ENCODE assay signal across 29 cellular contexts in the genomic region with DNA sequence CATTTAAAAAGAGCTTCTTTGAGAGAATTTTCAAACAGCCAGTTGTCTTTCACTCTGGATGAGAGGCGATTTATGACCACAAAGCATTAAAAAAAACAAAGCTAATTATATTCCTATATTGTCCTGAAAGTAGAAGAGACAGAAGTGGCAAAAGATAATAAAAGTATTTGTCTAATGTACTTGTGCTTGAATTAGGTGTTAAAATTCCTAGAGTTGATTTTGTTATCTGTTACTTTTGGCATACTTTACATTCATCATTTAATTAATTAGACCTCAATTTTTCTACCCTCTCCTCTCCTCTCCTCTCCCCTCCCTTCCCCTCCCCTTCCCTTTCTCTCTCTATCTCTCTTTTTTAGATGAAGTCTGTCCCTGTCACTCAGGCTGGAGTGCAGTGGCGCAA.
"Had no signal": no experiment of that assay in that cellular context is flagged by ENCODE, and none has a peak within 500 bp of the region (broad histone marks: within the 10 kb centered on the region; RNA-seq: fewer than 3 reads in every experiment).

No MANE protein-coding gene starts in this region.

- H3K27ac Mint-ChIP-seq: stimulated activated effector memory CD8-positive, alpha-beta T cell treated with anti-CD3 and anti-CD28 coated beads, Interleukin-12 subunit alpha, Interleukin-12 subunit beta, amount 100 ng/mL, for 72 hours; stimulated activated memory B cell treated with anti-CD40 and anti-IgM and Interleukin-4, amounts not matched to agents 10 μg/mL and 1 μg/mL and 100 μg/mL, for 72 hours; stimulated activated naive B cell treated with anti-CD40 and anti-IgM and Interleukin-4, amounts not matched to agents 10 μg/mL and 1 μg/mL and 100 μg/mL, for 72 hours; stimulated activated naive CD8-positive, alpha-beta T cell treated with anti-CD3 and anti-CD28 coated beads, Interleukin-15, amount 100 ng/mL, for 72 hours; stimulated activated naive CD8-positive, alpha-beta T cell treated with anti-CD3 and anti-CD28 coated beads, Interleukin-15, Interleukin-2, amounts not matched to agents 100 ng/mL and 50 ng/mL, for 24 hours; type B pancreatic cell had no signal

- H3K27ac ChIP-seq: stomach, suprapubic skin, testis, thoracic aorta, thyroid gland, tibial artery, tibial nerve, transverse colon, upper lobe of left lung, upper lobe of right lung, uterus, vagina had no signal

- H3K36me3 ChIP-seq: stomach, suprapubic skin, thoracic aorta, thyroid gland, tibial artery, tibial nerve, transverse colon, upper lobe of left lung, upper lobe of right lung, uterus, vagina had no signal

- H3K9me3 Mint-ChIP-seq: stimulated activated memory B cell treated with anti-CD40 and anti-IgM and Interleukin-4, amounts not matched to agents 10 μg/mL and 1 μg/mL and 100 μg/mL, for 72 hours; stimulated activated naive B cell treated with anti-CD40 and anti-IgM and Interleukin-4, amounts not matched to agents 10 μg/mL and 1 μg/mL and 100 μg/mL, for 72 hours; stimulated activated naive CD8-positive, alpha-beta T cell treated with anti-CD3 and anti-CD28 coated beads, Interleukin-15, amount 100 ng/mL, for 72 hours; type B pancreatic cell had no signal

- H3K9me3 ChIP-seq: stomach, suprapubic skin, testis, thoracic aorta, thyroid gland, tibial artery, tibial nerve, transverse colon, upper lobe of left lung, upper lobe of right lung, uterus, vagina had no signal

- FAIRE-seq: urothelium cell line had no signal

- ATAC-seq: stimulated activated effector memory CD8-positive, alpha-beta T cell treated with anti-CD3 and anti-CD28 coated beads, Interleukin-12 subunit alpha, Interleukin-12 subunit beta, amount 100 ng/mL, for 72 hours; stimulated activated memory B cell treated with anti-CD40 and anti-IgM and Interleukin-4, amounts not matched to agents 10 μg/mL and 1 μg/mL and 100 μg/mL, for 72 hours; stimulated activated naive B cell treated with anti-CD40 and anti-IgM and Interleukin-4, amounts not matched to agents 10 μg/mL and 1 μg/mL and 100 μg/mL, for 72 hours; stimulated activated naive CD8-positive, alpha-beta T cell treated with anti-CD3 and anti-CD28 coated beads, Interleukin-15, amount 100 ng/mL, for 72 hours; stimulated activated naive CD8-positive, alpha-beta T cell treated with anti-CD3 and anti-CD28 coated beads, Interleukin-15, Interleukin-2, amounts not matched to agents 100 U/mL and 50 U/mL, for 24 hours; upper lobe of right lung had no signal

- H3K4me1 ChIP-seq: stomach, suprapubic skin, testis, thyroid gland, tibial artery, tibial nerve, transverse colon, upper lobe of left lung, upper lobe of right lung, uterus, vagina had no signal

- H3K4me3 Mint-ChIP-seq: stimulated activated effector memory CD8-positive, alpha-beta T cell treated with anti-CD3 and anti-CD28 coated beads, Interleukin-12 subunit alpha, Interleukin-12 subunit beta, amount 100 ng/mL, for 72 hours; stimulated activated memory B cell treated with anti-CD40 and anti-IgM and Interleukin-4, amounts not matched to agents 10 μg/mL and 1 μg/mL and 100 μg/mL, for 72 hours; stimulated activated naive B cell treated with anti-CD40 and anti-IgM and Interleukin-4, amounts not matched to agents 10 μg/mL and 1 μg/mL and 100 μg/mL, for 72 hours; stimulated activated naive CD8-positive, alpha-beta T cell treated with anti-CD3 and anti-CD28 coated beads, Interleukin-15, amount 100 ng/mL, for 72 hours; stimulated activated naive CD8-positive, alpha-beta T cell treated with anti-CD3 and anti-CD28 coated beads, Interleukin-15, Interleukin-2, amounts not matched to agents 100 ng/mL and 50 ng/mL, for 24 hours; type B pancreatic cell had no signal

- H3K27me3 Mint-ChIP-seq: stimulated activated memory B cell treated with anti-CD40 and anti-IgM and Interleukin-4, amounts not matched to agents 10 μg/mL and 1 μg/mL and 100 μg/mL, for 72 hours; stimulated activated naive CD8-positive, alpha-beta T cell treated with anti-CD3 and anti-CD28 coated beads, Interleukin-15, amount 100 ng/mL, for 72 hours; stimulated activated naive CD8-positive, alpha-beta T cell treated with anti-CD3 and anti-CD28 coated beads, Interleukin-15, Interleukin-2, amounts not matched to agents 100 ng/mL and 50 ng/mL, for 24 hours had no signal

- H3K4me1 Mint-ChIP-seq: stimulated activated effector memory CD8-positive, alpha-beta T cell treated with anti-CD3 and anti-CD28 coated beads, Interleukin-12 subunit alpha, Interleukin-12 subunit beta, amount 100 ng/mL, for 72 hours; stimulated activated memory B cell treated with anti-CD40 and anti-IgM and Interleukin-4, amounts not matched to agents 10 μg/mL and 1 μg/mL and 100 μg/mL, for 72 hours; stimulated activated naive B cell treated with anti-CD40 and anti-IgM and Interleukin-4, amounts not matched to agents 10 μg/mL and 1 μg/mL and 100 μg/mL, for 72 hours; stimulated activated naive CD8-positive, alpha-beta T cell treated with anti-CD3 and anti-CD28 coated beads, Interleukin-15, amount 100 ng/mL, for 72 hours had no signal

- H3K36me3 Mint-ChIP-seq: stimulated activated effector memory CD8-positive, alpha-beta T cell treated with anti-CD3 and anti-CD28 coated beads, Interleukin-12 subunit alpha, Interleukin-12 subunit beta, amount 100 ng/mL, for 72 hours; stimulated activated memory B cell treated with anti-CD40 and anti-IgM and Interleukin-4, amounts not matched to agents 10 μg/mL and 1 μg/mL and 100 μg/mL, for 72 hours; stimulated activated naive B cell treated with anti-CD40 and anti-IgM and Interleukin-4, amounts not matched to agents 10 μg/mL and 1 μg/mL and 100 μg/mL, for 72 hours; type B pancreatic cell had no signal

- H3K4me3 ChIP-seq: stomach, suprapubic skin, testis, thoracic aorta, thyroid gland, tibial artery, tibial nerve, transverse colon, upper lobe of left lung, upper lobe of right lung, uterus, vagina had no signal

- DNase-seq: stimulated activated CD4-positive, alpha-beta T cell treated with anti-CD3 and anti-CD28 coated beads, Interleukin-2, amount 100 ng/mL, for 48 hours; stimulated activated CD4-positive, alpha-beta T cell treated with anti-CD3 and anti-CD28 coated beads, Interleukin-4, amount 100 ng/mL, for 1 hour; stimulated activated CD4-positive, alpha-beta T cell treated with anti-CD3 and anti-CD28 coated beads, Interleukin-4, amount 100 ng/mL, for 24 hours; stimulated activated CD4-positive, alpha-beta T cell treated with anti-CD3 and anti-CD28 coated beads, Interleukin-4, amount 100 ng/mL, for 4 hours; stimulated activated CD8-positive, alpha-beta memory T cell treated with anti-CD3 and anti-CD28 coated beads, Interleukin-4, amount 100 ng/mL, for 48 hours; stimulated activated naive B cell treated with anti-CD40 and anti-IgM and Interleukin-4, amounts not matched to agents 10 μg/mL and 1 μg/mL and 100 μg/mL, for 72 hours; stimulated activated naive CD4-positive, alpha-beta T cell; stimulated activated naive CD4-positive, alpha-beta T cell treated with Interleukin-2 at 50 U/mL for 16 hours; stimulated activated naive CD8-positive, alpha-beta T cell treated with anti-CD3 and anti-CD28 coated beads, Interleukin-15, amount 100 ng/mL, for 72 hours; stimulated activated naive CD8-positive, alpha-beta T cell treated with anti-CD3 and anti-CD28 coated beads, Interleukin-15, Interleukin-2, amounts not matched to agents 100 U/mL and 50 U/mL, for 24 hours; stomach; substantia nigra; testis; thyroid gland; tibial artery; transverse colon; trophoblast cell; upper lobe of left lung; upper lobe of right lung; uterus had no signal

- H3K27me3 ChIP-seq: stomach, suprapubic skin, testis, thyroid gland, tibial artery, tibial nerve, transverse colon, upper lobe of left lung, upper lobe of right lung, uterus, vagina had no signal
